Comparison of ENCODE assay signal across 21 cellular contexts in genomic region chr6:44047179-44047546, GRCh38.
"Had no signal": no experiment of that assay in that cellular context is flagged by ENCODE, and none has a peak within 500 bp of the region (broad histone marks: within the 10 kb centered on the region; RNA-seq: fewer than 3 reads in every experiment).

No MANE protein-coding gene starts in this region.

- H3K4me3 ChIP-seq: ascending aorta, esophagus squamous epithelium, left lung, ovary, right lobe of liver, smooth muscle cell, upper lobe of right lung had no signal

- H3K27ac ChIP-seq: ascending aorta, left lung, ovary, right lobe of liver, upper lobe of right lung had no signal

- H3K27me3 ChIP-seq: ascending aorta, esophagus squamous epithelium, left lung, ovary, right lobe of liver, upper lobe of right lung had no signal

- H3K36me3 ChIP-seq: ascending aorta, esophagus squamous epithelium, left lung, ovary, right lobe of liver, upper lobe of right lung had no signal

- H3K4me2 ChIP-seq: smooth muscle cell had no signal

- H3K9me3 ChIP-seq: ascending aorta, esophagus squamous epithelium, left lung, ovary, right lobe of liver, upper lobe of right lung had no signal

- ATAC-seq: activated CD8-positive, alpha-beta T cell treated with anti-CD3 and anti-CD28 coated beads for 36 hours; activated naive CD8-positive, alpha-beta T cell treated with anti-CD3 and anti-CD28 coated beads, Interleukin-2, amount 50 U/mL, for 24 hours; left lung; stimulated activated effector memory CD8-positive, alpha-beta T cell treated with anti-CD3 and anti-CD28 coated beads, Interleukin-12 subunit alpha, Interleukin-12 subunit beta, amount 100 ng/mL, for 72 hours; upper lobe of right lung had no signal

- DNase-seq: activated B cell treated with CpG ODN at 0.5 μM for 24 hours; activated CD4-positive, alpha-beta T cell treated with anti-CD3 and anti-CD28 coated beads, Interleukin-2, amount 10 ng/mL, durations not matched to agents 24 days and 14 days; activated CD8-positive, alpha-beta T cell treated with anti-CD3 and anti-CD28 coated beads for 36 hours; activated naive CD4-positive, alpha-beta T cell treated with Interleukin-2 at 50 U/mL for 16 hours; activated naive CD8-positive, alpha-beta T cell treated with anti-CD3 and anti-CD28 coated beads, Interleukin-2, amount 50 U/mL, for 24 hours; activated T-cell treated with anti-CD3 and anti-CD28 coated beads, Interleukin-2, amount 50 U/mL, for 24 hours; cerebellar nuclear complex; cortex of kidney; effector CD4-positive, alpha-beta T cell; esophagus squamous epithelium; hypothalamus; left lung; ovary; stimulated activated CD4-positive, alpha-beta T cell treated with anti-CD3 and anti-CD28 coated beads, Interleukin-4, amount 100 ng/mL, for 24 hours; T-helper 1 cell; T-helper 9 cell; upper lobe of right lung had no signal
